In the genomic region with DNA sequence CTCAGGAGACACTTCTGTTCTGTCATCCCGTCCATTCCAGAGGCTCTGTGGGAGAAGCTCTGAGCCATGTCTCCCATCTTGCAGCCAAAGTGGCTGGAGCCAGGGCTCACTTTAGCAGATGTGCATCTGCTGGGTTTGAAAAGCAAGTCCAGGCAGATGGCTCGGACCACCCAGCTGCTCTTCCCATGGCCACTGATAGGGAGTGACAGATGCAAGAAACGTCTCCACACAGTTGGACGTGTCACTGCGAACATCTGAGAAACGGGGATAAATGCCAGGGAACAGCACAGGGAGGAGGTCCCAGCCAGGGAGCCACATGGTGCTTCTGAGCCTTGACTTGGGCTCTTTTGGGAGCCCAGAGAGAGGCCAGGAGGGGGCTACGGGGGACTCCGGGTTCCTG, we compare ENCODE assay signal across 16 cellular contexts.
"Had no signal": no experiment of that assay in that cellular context is flagged by ENCODE, and none has a peak within 500 bp of the region (broad histone marks: within the 10 kb centered on the region; RNA-seq: fewer than 3 reads in every experiment).

No MANE protein-coding gene starts in this region.

- ATAC-seq: activated CD4-positive, alpha-beta T cell treated with anti-CD3 and anti-CD28 coated beads for 36 hours; natural killer cell treated with Interleukin-12 subunit alpha and Interleukin-12 subunit beta and Interleukin-15 and Interleukin-18, amount 100 ng/mL, for 72 hours; upper lobe of right lung; WTC11 had no signal

- DNase-seq: activated CD4-positive, alpha-beta T cell treated with anti-CD3 and anti-CD28 coated beads for 36 hours; activated CD4-positive, alpha-beta T cell treated with anti-CD3 and anti-CD28 coated beads, Interleukin-2, amount 50 U/mL, for 48 hours; activated naive CD8-positive, alpha-beta T cell treated with anti-CD3 and anti-CD28 coated beads, Interleukin-2, amount 10 ng/mL, durations not matched to agents 7 days and 5 days; activated T-cell treated with anti-CD3 and anti-CD28 coated beads for 4 hours; amygdala; caudate nucleus; dorsolateral prefrontal cortex; foreskin fibroblast; hypothalamus; islet precursor cell; small intestine; stimulated activated CD4-positive, alpha-beta T cell treated with anti-CD3 and anti-CD28 coated beads, Interleukin-15, amount 100 ng/mL, for 24 hours; stimulated activated CD4-positive, alpha-beta T cell treated with anti-CD3 and anti-CD28 coated beads, Interleukin-2, amount 100 ng/mL, for 48 hours; upper lobe of right lung had no signal

- H3K4me3 ChIP-seq: dorsolateral prefrontal cortex, upper lobe of right lung had no signal

- H3K4me1 ChIP-seq: upper lobe of right lung had no signal

- H3K36me3 ChIP-seq: upper lobe of right lung had no signal

- H3K9me3 ChIP-seq: upper lobe of right lung had no signal

- H3K27ac ChIP-seq: dorsolateral prefrontal cortex, upper lobe of right lung had no signal

- H3K27me3 ChIP-seq: dorsolateral prefrontal cortex, upper lobe of right lung had no signal
